9 cellular contexts compared by ENCODE assay signal in genomic region chr6:7725412-7725811, GRCh38. TPM values are rescaled to one million over a fixed set of nuclear protein-coding genes. Genes with fewer than 3 reads are reported as not detected.
DNase-seq lines count a peak whose midpoint lies in the region; ATAC-seq and TF ChIP-seq lines count a peak whose summit lies in the region.
"Had no signal": no experiment of that assay in that cellular context is flagged by ENCODE, and none has a peak within 500 bp of the region (broad histone marks: within the 10 kb centered on the region; RNA-seq: fewer than 3 reads in every experiment).

No MANE protein-coding gene starts in this region.

- H3K4me3 ChIP-seq in BLaER1 (peak overlapping the region; percentile 70), MG63 (peak overlapping the region; percentile 56), coronary artery (peak overlapping the region; percentile 69), neural cell (ENCODE audit: low read length) (peak overlapping the region; percentile 89)

- no peak for TF ChIP-seq RAD21 in neural cell (conservative IDR thresholded peaks at IDR 0.05)

- TF ChIP-seq CTCF in coronary artery (IDR thresholded peaks at IDR 0.05): no peak
- no peak for TF ChIP-seq CTCF in neural cell (IDR thresholded peaks at IDR 0.05; ENCODE audit: poor library complexity, severe bottlenecking)

- H3K27me3 ChIP-seq in BLaER1 (peaks cover 74% of the 10 kb centered on the region), MG63 (peaks cover 47% of the 10 kb centered on the region), neural cell (ENCODE audit: insufficient read depth, low read depth, low read length) (peaks cover 68% of the 10 kb centered on the region)

- H3K27ac ChIP-seq in BLaER1: no peak overlapping the region
- no peak overlapping the region for H3K27ac ChIP-seq in coronary artery
- H3K27ac ChIP-seq in neural cell (ENCODE audit: low read length): no peak overlapping the region
- H3K27ac ChIP-seq: body of pancreas had no signal

- DNase-seq in MG63: no peak
- no peak for DNase-seq in coronary artery (ENCODE audit: low spot score)
- DNase-seq in NCI-H1048 (lab: John Stamatoyannopoulos, UW): no peak
- DNase-seq in SIG-M5 (lab: John Stamatoyannopoulos, UW): no peak
- no peak for DNase-seq in DMS153 (lab: John Stamatoyannopoulos, UW)

- H3K9me3 ChIP-seq in BLaER1 (no peaks in the 10 kb centered on the region), MG63 (no peaks in the 10 kb centered on the region), neural cell (ENCODE audit: low read length) (no peaks in the 10 kb centered on the region)
- H3K9me3 ChIP-seq: body of pancreas had no signal

- no peak overlapping the region for H2AFZ ChIP-seq in neural cell (ENCODE audit: low read depth, low read length)

- no peaks in the 10 kb centered on the region for H3F3A ChIP-seq in neural cell (ENCODE audit: insufficient read depth, low read length, poor library complexity, severe bottlenecking)

- H4K20me1 ChIP-seq in BLaER1 (peaks cover 50% of the 10 kb centered on the region), neural cell (ENCODE audit: insufficient read depth) (no peaks in the 10 kb centered on the region)

- no peaks in the 10 kb centered on the region for H3K9me2 ChIP-seq in neural cell (ENCODE audit: insufficient read depth, low read length)

- H3K79me2 ChIP-seq in neural cell (replicated peaks; ENCODE audit: insufficient read depth, low read length): no peaks in the 10 kb centered on the region

- H3K4me1 ChIP-seq in BLaER1: peaks cover 29% of the 10 kb centered on the region

- H3K9ac ChIP-seq in BLaER1 (no peak overlapping the region), neural cell (ENCODE audit: low read length) (no peak overlapping the region)

- H3K4me2 ChIP-seq in BLaER1 (peak overlapping the region; percentile 100), neural cell (ENCODE audit: low read length) (peak overlapping the region; percentile 60)

- ATAC-seq in HG02678 (IDR thresholded peaks at IDR 0.05; ENCODE audit: unreplicated experiment): no peak

- no peak for TF ChIP-seq EP300 in neural cell (conservative IDR thresholded peaks at IDR 0.05; ENCODE audit: poor library complexity, severe bottlenecking)

- H3K36me3 ChIP-seq in BLaER1: no peaks in the 10 kb centered on the region
- no peaks in the 10 kb centered on the region for H3K36me3 ChIP-seq in MG63
- no peaks in the 10 kb centered on the region for H3K36me3 ChIP-seq in neural cell (ENCODE audit: insufficient read depth, low read length)

TF ChIP-seq in neural cell, 6 proteins besides CTCF, POLR2A, EP300 and RAD21:
- no peak for TF ChIP-seq MXI1 (conservative IDR thresholded peaks at IDR 0.05; ENCODE audit: poor library complexity, severe bottlenecking)
- no peak for TF ChIP-seq TAF1 (IDR thresholded peaks at IDR 0.05; ENCODE audit: low read depth)
- TF ChIP-seq POLR2AphosphoS5 (IDR thresholded peaks at IDR 0.05): no peak
- TF ChIP-seq EZH2 (IDR thresholded peaks at IDR 0.05; ENCODE audit: borderline replicate concordance, insufficient read depth, low read length, poor library complexity, severe bottlenecking): no peak
- TF ChIP-seq REST (IDR thresholded peaks at IDR 0.05; ENCODE audit: borderline replicate concordance): no peak
- no peak for TF ChIP-seq SMC3 (conservative IDR thresholded peaks at IDR 0.05; ENCODE audit: poor library complexity)

RNA-seq across cellular contexts. Expression of gene BMP6, which starts 0.5 kb away (rescaled TPM):
- total RNA-seq in MG63 (2014; rRNA removed; shearing (Covaris generic); ENCODE audit: low replicate concordance): 0.74 and 0.82 TPM in 2 replicates
- polyA plus RNA-seq in neural cell: 1.8 and 2.4 TPM in 2 replicates
- polyA minus RNA-seq in neural cell: 3.0 and 3.4 TPM in 2 replicates
